In genomic region chr7:128531105-128531954, GRCh38 we compare ENCODE assay signal across 8 cellular contexts. TPM values are rescaled to one million over a fixed set of nuclear protein-coding genes. Genes with fewer than 3 reads are reported as not detected.
A peak's percentile ranks its signal among the peaks of the same experiment; 100 is the strongest.
DNase-seq lines count a peak whose midpoint lies in the region; ATAC-seq, FAIRE-seq and TF ChIP-seq lines count a peak whose summit lies in the region.
"Not testable (repeated sequence)": the region's sequence is repeated elsewhere in the genome, so short reads cannot be mapped to it uniquely, and the experiment has no call there.

No MANE protein-coding gene starts in this region.

- peak overlapping the region; percentile 100 for H3K9ac ChIP-seq in smooth muscle cell (ENCODE audit: low read depth)

- POLR2A ChIA-PET in WTC11 (lab: Charles Lee): not testable (repeated sequence)

- ATAC-seq in GM18909 (IDR thresholded peaks at IDR 0.05; ENCODE audit: poor library complexity, unreplicated experiment): peak; percentile 69
- ATAC-seq in HG03139 (IDR thresholded peaks at IDR 0.05; ENCODE audit: unreplicated experiment): peak; percentile 57
- ATAC-seq in WTC11: peak; percentile 86

- 1% methylated on average over 41 of the region's 92 CpGs for WGBS in smooth muscle cell (ENCODE audit: low lambda C conversion rate)

- peak overlapping the region; percentile 89 for H3K4me2 ChIP-seq in smooth muscle cell

- not testable (repeated sequence) for H3K4me1 ChIP-seq in ACC112 (ENCODE audit: control insufficient read depth, insufficient read depth, low read length, unreplicated experiment); smooth muscle cell (ENCODE audit: low read depth)

- H2AFZ ChIP-seq in ACC112 (ENCODE audit: low read length, unreplicated experiment): peak overlapping the region; percentile 14
- peak overlapping the region; percentile 75 for H2AFZ ChIP-seq in smooth muscle cell (ENCODE audit: low read depth)

- H3K27ac ChIP-seq in ACC112 (ENCODE audit: low read depth, low read length) (peak overlapping the region; percentile 78), smooth muscle cell (ENCODE audit: low read depth) (peak overlapping the region; percentile 93)

- not testable (repeated sequence) for H3F3A ChIP-seq in smooth muscle cell (ENCODE audit: low read depth)

- H3K4me3 ChIP-seq in ACC112 (ENCODE audit: low read depth, low read length): peak overlapping the region; percentile 89
- peak overlapping the region; percentile 57 for H3K4me3 ChIP-seq in bronchial epithelial cell (ENCODE audit: low read depth, low read length)
- H3K4me3 ChIP-seq in smooth muscle cell: peak overlapping the region; percentile 95

- not testable (repeated sequence) for H3K36me3 ChIP-seq in ACC112 (ENCODE audit: insufficient read depth, low read length); bronchial epithelial cell (ENCODE audit: control insufficient read depth, insufficient read depth, low read length); smooth muscle cell (ENCODE audit: low read depth)

- H3K9me3 ChIP-seq in smooth muscle cell (replicated peaks; ENCODE audit: low read depth): not testable (repeated sequence)

- H3K4me3 Mint-ChIP-seq in WTC11: peak overlapping the region; percentile 55
- peak overlapping the region in 4 of 5 donors; percentile 35 to 68 (median 58) for H3K4me3 Mint-ChIP-seq in immature natural killer cell

- not testable (repeated sequence) for FAIRE-seq in bronchial epithelial cell (lab: Jason Lieb, UNC)

- H3K27me3 ChIP-seq in ACC112 (ENCODE audit: insufficient read depth, low read length); bronchial epithelial cell (ENCODE audit: control insufficient read depth, insufficient read depth, low read length); smooth muscle cell (ENCODE audit: low read depth): not testable (repeated sequence)

- peaks cover 13% of the 10 kb centered on the region for H3K36me3 Mint-ChIP-seq in WTC11
- H3K36me3 Mint-ChIP-seq in immature natural killer cell: not testable (repeated sequence)

- CTCF ChIA-PET in WTC11 (lab: Charles Lee): not testable (repeated sequence)

- H3K9me3 Mint-ChIP-seq in WTC11, immature natural killer cell: not testable (repeated sequence)

- DNase-seq in NCI-H2196 treated with DMSO at 0.1 percent for 48 hours (lab: John Stamatoyannopoulos, UW; ENCODE audit: unreplicated experiment) (peak; percentile 55), WTC11 (ENCODE audit: low spot score) (peak; percentile 72), bronchial epithelial cell (ENCODE audit: low read depth) (peak; percentile 41), immature natural killer cell (peak; percentile 79 to 85 (median 84)), smooth muscle cell (lab: John Stamatoyannopoulos, UW; ENCODE audit: unreplicated experiment) (peak; percentile 76)

- H4K20me1 ChIP-seq in smooth muscle cell (ENCODE audit: low read depth): peaks cover 26% of the 10 kb centered on the region

- not testable (repeated sequence) for H3K27me3 Mint-ChIP-seq in WTC11 (ENCODE audit: low read depth); immature natural killer cell (ENCODE audit: low read depth in 3 of 3)

- H3K4me1 Mint-ChIP-seq in WTC11 (peaks cover 16% of the 10 kb centered on the region), immature natural killer cell (peaks cover 38 to 47% of the 10 kb centered on the region in 2 donors)

- H3K27ac Mint-ChIP-seq in WTC11: not testable (repeated sequence)
- peak overlapping the region in 2 of 6 donors; percentile 36 to 48 for H3K27ac Mint-ChIP-seq in immature natural killer cell

- not testable (repeated sequence) for TF ChIP-seq CTCF in WTC11 (IDR thresholded peaks at IDR 0.05); bronchial epithelial cell (IDR thresholded peaks at IDR 0.05; ENCODE audit: insufficient read depth, low read length, severe bottlenecking); smooth muscle cell (IDR thresholded peaks at IDR 0.05; ENCODE audit: borderline replicate concordance, insufficient read depth, poor library complexity, severe bottlenecking)

- H3K79me2 ChIP-seq in ACC112 (ENCODE audit: control insufficient read depth, insufficient read depth, low read length, unreplicated experiment) (peaks cover 58% of the 10 kb centered on the region), smooth muscle cell (ENCODE audit: low read depth) (peaks cover 44% of the 10 kb centered on the region)

TF ChIP-seq in WTC11, 78 proteins besides CTCF, POLR2A, EP300 and RAD21:
- peak; percentile 71 for TF ChIP-seq HMGXB4 (CRISPR knock-in tag; IDR thresholded peaks at IDR 0.05)

RNA-seq across cellular contexts. Expression of gene METTL2B, which starts 54.8 kb away (rescaled TPM):
- total RNA-seq in WTC11 (2021): 38.6 to 40.4 TPM (median 39.6 TPM) in 3 replicates
- 34.2 and 38.3 TPM in 2 replicates for total RNA-seq in bronchial epithelial cell
- 10 to 100 TPM in 2 of 3 donors, 1 to 10 TPM in 1; 2.8 to 24.9 (median 11.9) TPM for polyA plus RNA-seq in immature natural killer cell
- 25.7 and 28.9 TPM in 2 replicates for total RNA-seq in smooth muscle cell
- polyA plus RNA-seq in smooth muscle cell: 11.9 and 13.1 TPM in 2 replicates

Comparison
In these comparisons a context has a peak if more than half of its experiments do, and no peak if none do; other contexts are left out.
1. Peak in every context shown above with its lines: DNase-seq, ATAC-seq, H3K4me3 ChIP-seq and H3K27ac ChIP-seq.